Comparison of ENCODE assay signal across 9 cellular contexts in the genomic region with DNA sequence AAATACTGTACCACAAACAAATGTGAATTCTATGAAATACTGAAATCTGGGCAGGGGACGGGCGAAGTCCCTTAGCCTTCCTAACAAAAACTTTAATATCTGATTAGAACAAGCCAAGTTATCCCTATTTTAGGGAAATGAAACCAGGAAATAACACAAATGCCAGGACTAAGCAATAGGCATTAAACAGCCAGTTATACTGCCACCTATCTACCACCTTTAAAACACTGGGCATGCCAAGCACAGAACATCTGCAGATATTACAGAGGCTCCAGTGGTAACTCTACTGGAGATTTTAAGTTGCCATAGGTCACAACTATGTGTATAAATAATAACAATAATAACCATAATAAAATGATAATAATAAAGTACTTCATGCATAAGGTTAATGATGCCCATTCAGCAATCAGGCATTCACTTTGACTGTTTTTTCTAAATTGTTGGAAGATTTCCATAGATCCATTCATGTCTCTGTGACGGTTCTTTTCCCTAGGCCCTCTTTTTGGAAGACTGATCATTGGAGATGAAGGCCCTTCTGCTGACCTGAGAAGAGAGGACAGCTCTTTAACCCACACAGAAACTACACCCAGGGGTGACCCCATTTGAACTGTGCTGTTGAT.
A peak's percentile ranks its signal among the peaks of the same experiment; 100 is the strongest.
DNase-seq lines count a peak whose midpoint lies in the region; ATAC-seq and TF ChIP-seq lines count a peak whose summit lies in the region.
"Had no signal": no experiment of that assay in that cellular context is flagged by ENCODE, and none has a peak within 500 bp of the region (broad histone marks: within the 10 kb centered on the region; RNA-seq: fewer than 3 reads in every experiment).

No MANE protein-coding gene starts in this region.

- DNase-seq in AG20443 (ENCODE audit: low spot score) (peak; percentile 27), HCT116 (ENCODE audit: low read depth, low spot score) (peak; percentile 8), SK-N-SH (peak; percentile 41), iPS-NIHi7 (ENCODE audit: extremely low spot score) (peak; percentile 38), amygdala (lab: John Stamatoyannopoulos, UW) (no peak)
- DNase-seq in activated naive CD4-positive, alpha-beta T cell (lab: John Stamatoyannopoulos, UW): no peak
- DNase-seq in activated CD4-positive, alpha-beta memory T cell treated with anti-CD3 and anti-CD28 coated beads, Interleukin-2, amount 10 ng/mL, durations not matched to agents 7 days and 5 days: no peak
- DNase-seq: stimulated activated naive CD8-positive, alpha-beta T cell treated with anti-CD3 and anti-CD28 coated beads, Interleukin-15, amount 100 ng/mL, for 72 hours had no signal

- CTCF ChIA-PET in HCT116 (lab: Charles Lee) (interaction anchor here (1.3 kb wide), 1 partner anchor 13 kb away, joined by 3 read pairs; no protein-coding TSS in a partner anchor), SK-N-SH (lab: Yijun Ruan, JAX) (interaction anchor here (0.6 to 2.3 kb wide), 16 partner anchors 10 to 325 kb away, joined by 3 to 6 read pairs (median 3); no protein-coding TSS in a partner anchor)
- CTCF ChIA-PET in activated CD4-positive, alpha-beta memory T cell treated with anti-CD3 and anti-CD28 coated beads, Interleukin-2, amount 10 ng/mL, durations not matched to agents 7 days and 5 days (lab: Charles Lee): no interaction called here

- H3K79me2 ChIP-seq in HCT116 (ENCODE audit: insufficient read depth, low read length) (no peaks in the 10 kb centered on the region), SK-N-SH (ENCODE audit: insufficient read depth) (no peaks in the 10 kb centered on the region)

- no peak for TF ChIP-seq EP300 in SK-N-SH (IDR thresholded peaks at IDR 0.05; ENCODE audit: borderline replicate concordance in 1 of 2, low read depth in 1 of 2, low read length in 1 of 2)

- TF ChIP-seq RAD21 in HCT116 (IDR thresholded peaks at IDR 0.05; ENCODE audit: low read depth): peak; percentile 23
- TF ChIP-seq RAD21 in SK-N-SH (IDR thresholded peaks at IDR 0.05; ENCODE audit: low read length): peak; percentile 49; the same call in 1 of the 2 replicates

- H3K36me3 Mint-ChIP-seq in activated CD4-positive, alpha-beta memory T cell treated with anti-CD3 and anti-CD28 coated beads, Interleukin-2, amount 10 ng/mL, durations not matched to agents 7 days and 5 days (ENCODE audit: low read depth): no peaks in the 10 kb centered on the region

- no peak overlapping the region for H3K4me3 Mint-ChIP-seq in activated CD4-positive, alpha-beta memory T cell treated with anti-CD3 and anti-CD28 coated beads, Interleukin-2, amount 10 ng/mL, durations not matched to agents 7 days and 5 days
- H3K4me3 Mint-ChIP-seq: stimulated activated naive CD8-positive, alpha-beta T cell treated with anti-CD3 and anti-CD28 coated beads, Interleukin-15, amount 100 ng/mL, for 72 hours had no signal

- TF ChIP-seq POLR2A in HCT116 (IDR thresholded peaks at IDR 0.05; ENCODE audit: borderline replicate concordance, extremely low read depth, insufficient read depth, insufficient read length): no peak

- H3K9me2 ChIP-seq in HCT116 (ENCODE audit: insufficient read depth) (no peaks in the 10 kb centered on the region), SK-N-SH (no peaks in the 10 kb centered on the region)

- no TSS peak for BruUV-seq in HCT116 (replicated peaks; lab: Mats Ljungman, UMichigan)

- H3K4me2 ChIP-seq in HCT116 (ENCODE audit: low read length) (no peak overlapping the region), SK-N-SH (no peak overlapping the region)

- no peaks in the 10 kb centered on the region for H3K4me1 Mint-ChIP-seq in activated CD4-positive, alpha-beta memory T cell treated with anti-CD3 and anti-CD28 coated beads, Interleukin-2, amount 10 ng/mL, durations not matched to agents 7 days and 5 days
- H3K4me1 Mint-ChIP-seq: stimulated activated naive CD8-positive, alpha-beta T cell treated with anti-CD3 and anti-CD28 coated beads, Interleukin-15, amount 100 ng/mL, for 72 hours had no signal

- WGBS in SK-N-SH (ENCODE audit: low lambda C conversion rate): 89% methylated on average over 3 of the region's 3 CpGs

- H2AFZ ChIP-seq in HCT116 (ENCODE audit: low read depth, low read length, poor library complexity, severe bottlenecking) (peak overlapping the region; percentile 29), SK-N-SH (ENCODE audit: low read depth) (no peak overlapping the region)

- intact Hi-C loops in HCT116 (cut with micrococcal nuclease): no loop called here

- no peaks in the 10 kb centered on the region for H4K20me1 ChIP-seq in HCT116 (ENCODE audit: insufficient read depth)
- H4K20me1 ChIP-seq in SK-N-SH (ENCODE audit: insufficient read depth): no peaks in the 10 kb centered on the region

- peak; percentile 17 to 74 (median 66); a peak in 4 of 6 replicates for TF ChIP-seq CTCF in HCT116 (IDR thresholded peaks at IDR 0.05 in 2 of 3, conservative IDR thresholded peaks at IDR 0.05 in 1 of 3; ENCODE audit: borderline replicate concordance in 1 of 3, insufficient read depth in 1 of 3, low read depth in 2 of 3, low read length in 2 of 3)
- TF ChIP-seq CTCF in SK-N-SH (IDR thresholded peaks at IDR 0.05): peak; percentile 77

- H3K4me3 ChIP-seq in HCT116 (replicated peaks in 1 of 2; ENCODE audit: low read depth in 1 of 2, low read length in 2 of 2): no peak overlapping the region
- no peak overlapping the region for H3K4me3 ChIP-seq in SK-N-SH (ENCODE audit: low read depth in 2 of 2, low read length in 1 of 2)

- POLR2A ChIA-PET in HCT116 (lab: Charles Lee) (no interaction called here), SK-N-SH (lab: Yijun Ruan, JAX) (no interaction called here)
- POLR2A ChIA-PET in activated CD4-positive, alpha-beta memory T cell treated with anti-CD3 and anti-CD28 coated beads, Interleukin-2, amount 10 ng/mL, durations not matched to agents 7 days and 5 days (lab: Charles Lee): no interaction called here

- H3K4me1 ChIP-seq in HCT116 (ENCODE audit: control insufficient read depth in 1 of 2, insufficient read depth in 2 of 2, low read length in 2 of 2): no peaks in the 10 kb centered on the region
- H3K4me1 ChIP-seq in SK-N-SH (ENCODE audit: control insufficient read depth in 1 of 2, insufficient read depth in 2 of 2, low read depth in 1 of 2, low read length in 1 of 2): peaks cover 4 to 17% of the 10 kb centered on the region in 2 experiments; a peak in 3 of 4 replicates

- H3K9me3 Mint-ChIP-seq in activated CD4-positive, alpha-beta memory T cell treated with anti-CD3 and anti-CD28 coated beads, Interleukin-2, amount 10 ng/mL, durations not matched to agents 7 days and 5 days: no peaks in the 10 kb centered on the region
- H3K9me3 Mint-ChIP-seq: stimulated activated naive CD8-positive, alpha-beta T cell treated with anti-CD3 and anti-CD28 coated beads, Interleukin-15, amount 100 ng/mL, for 72 hours had no signal

- ATAC-seq in HCT116: peak; percentile 78
- no peak for ATAC-seq in HG03565 (IDR thresholded peaks at IDR 0.05; ENCODE audit: unreplicated experiment)
- ATAC-seq: stimulated activated naive CD8-positive, alpha-beta T cell treated with anti-CD3 and anti-CD28 coated beads, Interleukin-15, amount 100 ng/mL, for 72 hours had no signal

- H3K27ac Mint-ChIP-seq in activated CD4-positive, alpha-beta memory T cell treated with anti-CD3 and anti-CD28 coated beads, Interleukin-2, amount 10 ng/mL, durations not matched to agents 7 days and 5 days: no peak overlapping the region
- H3K27ac Mint-ChIP-seq: stimulated activated naive CD8-positive, alpha-beta T cell treated with anti-CD3 and anti-CD28 coated beads, Interleukin-15, amount 100 ng/mL, for 72 hours had no signal

- no peak overlapping the region for H3K9ac ChIP-seq in HCT116 (ENCODE audit: low read length)
- no peak overlapping the region for H3K9ac ChIP-seq in SK-N-SH

- H3K9me3 ChIP-seq in HCT116 (ENCODE audit: control insufficient read depth in 1 of 2, insufficient read depth in 1 of 2, low read depth in 1 of 2, low read length in 2 of 2) (no peaks in the 10 kb centered on the region), SK-N-SH (no peaks in the 10 kb centered on the region)

- H3K36me3 ChIP-seq in HCT116 (ENCODE audit: control insufficient read depth in 1 of 2, insufficient read depth in 2 of 2, low read length in 2 of 2) (no peaks in the 10 kb centered on the region), SK-N-SH (replicated peaks in 1 of 2; ENCODE audit: control insufficient read depth in 1 of 2, insufficient read depth in 2 of 2, low read length in 1 of 2) (no peaks in the 10 kb centered on the region)

- H3F3A ChIP-seq in SK-N-SH (replicated peaks; ENCODE audit: insufficient read depth): peaks cover 4% of the 10 kb centered on the region

- RAD21 ChIA-PET in HCT116 (lab: Charles Lee; ENCODE audit: low non-redundant PET in 1 of 2, low total read pairs in 2 of 2, uncharacterized antibody in 2 of 2, unreplicated experiment in 2 of 2): no interaction called here

- H3K27me3 ChIP-seq in HCT116 (ENCODE audit: insufficient read depth, low read length): no peaks in the 10 kb centered on the region
- H3K27me3 ChIP-seq in SK-N-SH (ENCODE audit: insufficient read depth): no peaks in the 10 kb centered on the region

- no peaks in the 10 kb centered on the region for H3K27me3 Mint-ChIP-seq in activated CD4-positive, alpha-beta memory T cell treated with anti-CD3 and anti-CD28 coated beads, Interleukin-2, amount 10 ng/mL, durations not matched to agents 7 days and 5 days
- H3K27me3 Mint-ChIP-seq: stimulated activated naive CD8-positive, alpha-beta T cell treated with anti-CD3 and anti-CD28 coated beads, Interleukin-15, amount 100 ng/mL, for 72 hours had no signal

- no peak overlapping the region for H3K27ac ChIP-seq in HCT116 (ENCODE audit: low read depth, low read length)
- H3K27ac ChIP-seq in SK-N-SH (ENCODE audit: low read depth in 2 of 2, low read length in 1 of 2): peak overlapping the region in 1 of 2 experiments; percentile 14; a peak in 1 of 4 replicates

TF ChIP-seq in HCT116, 20 proteins besides CTCF, POLR2A, EP300 and RAD21 (continues in another document):
- TF ChIP-seq CBX3 (IDR thresholded peaks at IDR 0.05; ENCODE audit: low read depth): 0 out of 2 replicates have a peak, but pooled peaks have one; percentile 15

TF ChIP-seq in SK-N-SH, 30 proteins besides CTCF, POLR2A, EP300 and RAD21 (continues in another document):
- TF ChIP-seq ELF1 (IDR thresholded peaks at IDR 0.05) (peak; percentile 16; the same call in 1 of the 2 replicates), TEAD4 (IDR thresholded peaks at IDR 0.05; ENCODE audit: borderline replicate concordance, insufficient read depth) (peak; percentile 4; the same call in 1 of the 2 replicates)

Comparison
In these comparisons a context has a peak if more than half of its experiments do, and no peak if none do; other contexts are left out.
1. DNase-seq: peak in AG20443 (single experiment), HCT116 (single experiment), SK-N-SH (single experiment) and iPS-NIHi7 (single experiment); none in activated naive CD4-positive, alpha-beta T cell (0 of 4), activated CD4-positive, alpha-beta memory T cell treated with anti-CD3 and anti-CD28 coated beads, Interleukin-2, amount 10 ng/mL, durations not matched to agents 7 days and 5 days (single experiment) and amygdala (0 of 56).